1 cellular context compared by ENCODE assay signal in genomic region chr21:41622201-41622600, GRCh38.
TF ChIP-seq lines count a peak whose summit lies in the region.

No MANE protein-coding gene starts in this region.

TF ChIP-seq in IMR-90, 13 proteins besides CTCF, POLR2A, EP300 and RAD21 (continued from another document):
- TF ChIP-seq ELK1 (IDR thresholded peaks at IDR 0.05; ENCODE audit: borderline replicate concordance, low read depth, low read length) (no peak), NFE2L2 (IDR thresholded peaks at IDR 0.05; ENCODE audit: low read depth, low read length) (no peak), MAZ (IDR thresholded peaks at IDR 0.05; ENCODE audit: borderline replicate concordance, low read depth, low read length) (no peak)
